20 cellular contexts compared by ENCODE assay signal in genomic region chr5:72154076-72154756, GRCh38. TPM values are rescaled to one million over a fixed set of nuclear protein-coding genes. Genes with fewer than 3 reads are reported as not detected.
DNase-seq lines count a peak whose midpoint lies in the region; ATAC-seq and TF ChIP-seq lines count a peak whose summit lies in the region.
"Had no signal": no experiment of that assay in that cellular context is flagged by ENCODE, and none has a peak within 500 bp of the region (broad histone marks: within the 10 kb centered on the region; RNA-seq: fewer than 3 reads in every experiment).

No MANE protein-coding gene starts in this region.

- H3K4me3 Mint-ChIP-seq in nephron progenitor cell: no peak overlapping the region
- H3K4me3 Mint-ChIP-seq: activated naive CD8-positive, alpha-beta T cell treated with anti-CD3 and anti-CD28 coated beads for 36 hours had no signal

- H3K9me3 Mint-ChIP-seq in nephron progenitor cell: no peaks in the 10 kb centered on the region
- H3K9me3 Mint-ChIP-seq: activated naive CD8-positive, alpha-beta T cell treated with anti-CD3 and anti-CD28 coated beads for 36 hours had no signal

- ATAC-seq in Right ventricle myocardium inferior: peak; percentile 59
- no peak for ATAC-seq in HG03521 (IDR thresholded peaks at IDR 0.05; ENCODE audit: unreplicated experiment)
- ATAC-seq in GM21447 (IDR thresholded peaks at IDR 0.05; ENCODE audit: unreplicated experiment): no peak

- TF ChIP-seq CTCF in dorsolateral prefrontal cortex (IDR thresholded peaks at IDR 0.05 in 54 of 56, conservative IDR thresholded peaks at IDR 0.05 in 2 of 56; ENCODE audit: low read depth in 1 of 56, partially characterized antibody in 56 of 56) (no peak), nephron progenitor cell (IDR thresholded peaks at IDR 0.05) (no peak)

- no peak for DNase-seq in Right ventricle myocardium inferior (ENCODE audit: missing footprints)
- DNase-seq in cardiac septum (ENCODE audit: low spot score): no peak
- peak in 1 of 10 donors; percentile 84 for DNase-seq in dorsolateral prefrontal cortex
- no peak for DNase-seq in nephron progenitor cell
- DNase-seq in NCI-H2171 (lab: John Stamatoyannopoulos, UW): no peak
- DNase-seq in AG20443 (ENCODE audit: low spot score): no peak
- DNase-seq: activated CD4-positive, CD25-positive, alpha-beta regulatory T cell treated with anti-CD3 and anti-CD28 coated beads, Interleukin-2, amount 50 U/mL, for 72 hours; activated naive CD8-positive, alpha-beta T cell treated with anti-CD3 and anti-CD28 coated beads for 36 hours; activated T-cell treated with anti-CD3 and anti-CD28 coated beads for 4 hours; GF-D8; NCI-H187; NCI-H526 treated with DMSO at 0.1 percent for 48 hours; stimulated activated CD4-positive, alpha-beta T cell treated with anti-CD3 and anti-CD28 coated beads, Interleukin-1b, Interleukin-23, amount 100 ng/mL, for 48 hours; T-helper 2 cell had no signal

- H3K27ac ChIP-seq in dorsolateral prefrontal cortex: peak overlapping the region in 33 of 59 donors; percentile 1 to 76 (median 37)
- H3K27ac ChIP-seq: KMS-11, RWPE1 had no signal

- peaks cover 33% of the 10 kb centered on the region for H3K36me3 Mint-ChIP-seq in nephron progenitor cell (ENCODE audit: low read depth)
- H3K36me3 Mint-ChIP-seq: activated naive CD8-positive, alpha-beta T cell treated with anti-CD3 and anti-CD28 coated beads for 36 hours had no signal

- no peak overlapping the region for H3K4me3 ChIP-seq in dorsolateral prefrontal cortex
- H3K4me3 ChIP-seq: prostate gland, tibial nerve had no signal

- peak overlapping the region; percentile 70 for H3K27ac Mint-ChIP-seq in nephron progenitor cell
- H3K27ac Mint-ChIP-seq: activated naive CD8-positive, alpha-beta T cell treated with anti-CD3 and anti-CD28 coated beads for 36 hours had no signal

- no peaks in the 10 kb centered on the region for H3K27me3 Mint-ChIP-seq in nephron progenitor cell (ENCODE audit: low read depth, poor library complexity)

- peaks cover 76% of the 10 kb centered on the region for H3K4me1 Mint-ChIP-seq in nephron progenitor cell

- intact Hi-C loops in Right ventricle myocardium inferior (cut with DNase I) (no loop called here), cardiac septum (cut with DNase I) (no loop called here), dorsolateral prefrontal cortex (cut with DNase I) (loop anchor here in 1 of 2 donors (5.0 kb wide), 1 partner anchor 153 kb away; no protein-coding TSS in a partner anchor)

- H3K27me3 ChIP-seq in dorsolateral prefrontal cortex: no peaks in the 10 kb centered on the region
- H3K27me3 ChIP-seq: tibial nerve had no signal

RNA-seq across cellular contexts. Expression of gene MAP1B, which starts 46.9 kb away (rescaled TPM):
- total RNA-seq in Right ventricle myocardium inferior: 59.9 TPM
- 217 TPM for total RNA-seq in cardiac septum
- total RNA-seq in dorsolateral prefrontal cortex: 1,000 to 10,000 TPM in 95 of 120 experiments, 100 to 1,000 TPM in 25; 523 to 1,758 (median 1,258) TPM
